14 cellular contexts compared by ENCODE assay signal in the genomic region with DNA sequence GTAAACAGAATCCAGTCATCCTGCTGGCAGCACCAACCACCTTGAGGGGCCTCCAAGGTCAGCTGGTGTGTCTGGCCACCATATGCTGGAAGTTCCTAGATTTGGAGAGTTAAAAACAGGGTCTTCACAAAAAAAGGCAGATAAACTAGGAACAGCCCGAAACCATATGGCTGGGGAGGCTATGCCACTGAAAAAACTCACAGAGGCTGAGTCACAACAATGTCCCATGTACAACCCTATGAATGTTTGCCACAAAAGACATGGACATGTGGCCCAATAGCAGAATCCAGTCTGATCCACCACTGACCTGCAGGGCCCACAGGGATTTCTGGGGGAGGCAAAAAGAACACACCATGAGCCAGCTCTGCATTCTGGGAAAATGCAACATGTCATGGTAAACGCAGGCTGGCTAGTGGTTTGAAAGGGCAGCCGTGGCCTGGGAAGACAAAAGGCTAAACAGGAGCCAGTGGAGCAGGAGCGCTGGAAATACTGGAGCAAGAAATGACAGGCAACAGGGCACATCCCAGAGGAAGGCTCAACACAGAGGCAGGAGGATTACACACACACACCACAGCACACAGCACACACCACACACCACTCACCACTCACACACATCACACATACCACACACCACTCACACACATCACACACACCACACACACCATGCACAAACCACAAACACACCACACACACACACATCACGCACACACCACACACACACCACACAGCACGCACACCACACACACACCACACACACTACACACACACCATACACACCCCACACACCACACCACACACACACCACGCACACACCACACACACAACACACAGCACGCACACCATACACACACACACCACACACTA. TPM values are rescaled to one million over a fixed set of nuclear protein-coding genes. Genes with fewer than 3 reads are reported as not detected.
DNase-seq lines count a peak whose midpoint lies in the region; ATAC-seq and TF ChIP-seq lines count a peak whose summit lies in the region.
"Had no signal": no experiment of that assay in that cellular context is flagged by ENCODE, and none has a peak within 500 bp of the region (broad histone marks: within the 10 kb centered on the region; RNA-seq: fewer than 3 reads in every experiment).

No MANE protein-coding gene starts in this region.

- CTCF ChIA-PET in WTC11 (lab: Charles Lee), result interaction anchor here (2.6 kb wide), 1 partner anchor 8 kb away, joined by 9 read pairs; no protein-coding TSS in a partner anchor
- CTCF ChIA-PET in activated CD8-positive, alpha-beta T cell treated with anti-CD3 and anti-CD28 coated beads, Interleukin-2, amount 10 ng/mL, durations not matched to agents 7 days and 5 days (lab: Charles Lee), result no interaction called here

- H3K9me3 Mint-ChIP-seq in WTC11, result no peaks in the 10 kb centered on the region
- no peaks in the 10 kb centered on the region for H3K9me3 Mint-ChIP-seq in activated CD8-positive, alpha-beta T cell treated with anti-CD3 and anti-CD28 coated beads, Interleukin-2, amount 10 ng/mL, durations not matched to agents 7 days and 5 days (ENCODE audit: insufficient read depth)
- H3K9me3 Mint-ChIP-seq: activated B cell treated with CpG ODN at 0.5 μM for 24 hours; activated T-cell treated with anti-CD3 and anti-CD28 coated beads, Interleukin-2, amount 50 U/mL, for 4 hours; naive thymus-derived CD8-positive, alpha-beta T cell had no signal

- H3K4me3 Mint-ChIP-seq in WTC11, result no peak overlapping the region
- H3K4me3 Mint-ChIP-seq in activated CD8-positive, alpha-beta T cell treated with anti-CD3 and anti-CD28 coated beads, Interleukin-2, amount 10 ng/mL, durations not matched to agents 7 days and 5 days, result no peak overlapping the region
- H3K4me3 Mint-ChIP-seq: activated B cell treated with CpG ODN at 0.5 μM for 24 hours; activated T-cell treated with anti-CD3 and anti-CD28 coated beads, Interleukin-2, amount 50 U/mL, for 4 hours; naive thymus-derived CD8-positive, alpha-beta T cell had no signal

- no peaks in the 10 kb centered on the region for H3K36me3 Mint-ChIP-seq in WTC11
- no peaks in the 10 kb centered on the region for H3K36me3 Mint-ChIP-seq in activated CD8-positive, alpha-beta T cell treated with anti-CD3 and anti-CD28 coated beads, Interleukin-2, amount 10 ng/mL, durations not matched to agents 7 days and 5 days (ENCODE audit: low read depth)
- H3K36me3 Mint-ChIP-seq: naive thymus-derived CD8-positive, alpha-beta T cell had no signal

- no peak for TF ChIP-seq CTCF in WTC11 (IDR thresholded peaks at IDR 0.05)

- intact Hi-C loops in left ventricle myocardium superior (cut with micrococcal nuclease), result loop anchor here (5.0 kb wide), 1 partner anchor 38 kb away; no protein-coding TSS in a partner anchor

- H3K4me1 Mint-ChIP-seq in WTC11, result no peaks in the 10 kb centered on the region
- H3K4me1 Mint-ChIP-seq in activated CD8-positive, alpha-beta T cell treated with anti-CD3 and anti-CD28 coated beads, Interleukin-2, amount 10 ng/mL, durations not matched to agents 7 days and 5 days (ENCODE audit: low read depth), result peaks cover 24% of the 10 kb centered on the region

- POLR2A ChIA-PET in WTC11 (lab: Charles Lee), result no interaction called here
- POLR2A ChIA-PET in activated CD8-positive, alpha-beta T cell treated with anti-CD3 and anti-CD28 coated beads, Interleukin-2, amount 10 ng/mL, durations not matched to agents 7 days and 5 days (lab: Charles Lee), result no interaction called here

- 0 out of 2 replicates have a peak overlapping the region, but pooled peaks have one; percentile 38 for H3K27ac Mint-ChIP-seq in WTC11
- no peak overlapping the region for H3K27ac Mint-ChIP-seq in activated CD8-positive, alpha-beta T cell treated with anti-CD3 and anti-CD28 coated beads, Interleukin-2, amount 10 ng/mL, durations not matched to agents 7 days and 5 days
- H3K27ac Mint-ChIP-seq: activated B cell treated with CpG ODN at 0.5 μM for 24 hours had no signal

- H3K27me3 Mint-ChIP-seq in WTC11 (ENCODE audit: low read depth), result no peaks in the 10 kb centered on the region
- peaks cover 7% of the 10 kb centered on the region for H3K27me3 Mint-ChIP-seq in activated CD8-positive, alpha-beta T cell treated with anti-CD3 and anti-CD28 coated beads, Interleukin-2, amount 10 ng/mL, durations not matched to agents 7 days and 5 days (ENCODE audit: low read depth)
- H3K27me3 Mint-ChIP-seq: activated B cell treated with CpG ODN at 0.5 μM for 24 hours; naive thymus-derived CD8-positive, alpha-beta T cell had no signal

- ATAC-seq in WTC11 (no peak), left ventricle myocardium superior (peak; percentile 29), HG03045 (IDR thresholded peaks at IDR 0.05; ENCODE audit: unreplicated experiment) (no peak)
- no peak for ATAC-seq in activated CD8-positive, alpha-beta T cell treated with anti-CD3 and anti-CD28 coated beads, Interleukin-2, amount 10 ng/mL, durations not matched to agents 7 days and 5 days
- ATAC-seq: activated T-cell treated with anti-CD3 and anti-CD28 coated beads, Interleukin-2, amount 50 U/mL, for 4 hours; naive thymus-derived CD8-positive, alpha-beta T cell had no signal

- DNase-seq in NCI-H2227 (lab: John Stamatoyannopoulos, UW; ENCODE audit: unreplicated experiment), result peak; percentile 14
- DNase-seq in NCI-H2227 treated with DMSO at 0.1 percent for 48 hours (lab: John Stamatoyannopoulos, UW), result no peak
- DNase-seq in WTC11 (ENCODE audit: low spot score), result no peak
- no peak for DNase-seq in left ventricle myocardium superior
- DNase-seq in stromal cell of bone marrow (ENCODE audit: low read depth), result peak; percentile 63
- DNase-seq in AG08396 (ENCODE audit: low spot score), result no peak
- DNase-seq in activated CD8-positive, alpha-beta T cell treated with anti-CD3 and anti-CD28 coated beads, Interleukin-2, amount 10 ng/mL, durations not matched to agents 7 days and 5 days, result no peak
- DNase-seq: activated B cell treated with CpG ODN at 0.5 μM for 24 hours; activated T-cell treated with anti-CD3 and anti-CD28 coated beads, Interleukin-2, amount 50 U/mL, for 4 hours; cerebellar nuclear complex; hypothalamus; naive thymus-derived CD8-positive, alpha-beta T cell; stimulated activated CD4-positive, alpha-beta T cell treated with anti-CD3 and anti-CD28 coated beads, Interleukin-2, amount 100 ng/mL, for 24 hours had no signal

TF ChIP-seq in WTC11, 78 proteins besides CTCF, POLR2A, EP300 and RAD21:
- no peak for TF ChIP-seq SMAD3 (CRISPR knock-in tag; IDR thresholded peaks at IDR 0.05; ENCODE audit: borderline replicate concordance)

RNA-seq across cellular contexts. Expression of gene HSF2BP, which starts 55.4 kb away (rescaled TPM):
- total RNA-seq in WTC11 (2021) (1.1 to 1.3 TPM (median 1.2 TPM) in 3 replicates), left ventricle myocardium superior (not detected)
- total RNA-seq in activated CD8-positive, alpha-beta T cell treated with anti-CD3 and anti-CD28 coated beads, Interleukin-2, amount 10 ng/mL, durations not matched to agents 7 days and 5 days, result under 1 TPM; 0.18 to 0.24 TPM

RNA-seq across cellular contexts. Expression of gene RRP1B, which starts 55.5 kb away (rescaled TPM):
- total RNA-seq in WTC11 (2021), result 62.2 to 74.9 TPM (median 64.0 TPM) in 3 replicates
- 9.9 TPM for total RNA-seq in left ventricle myocardium superior
- 10 to 100 TPM; 57.5 to 58.3 TPM for total RNA-seq in activated CD8-positive, alpha-beta T cell treated with anti-CD3 and anti-CD28 coated beads, Interleukin-2, amount 10 ng/mL, durations not matched to agents 7 days and 5 days

Comparison
In these comparisons a context has a peak if more than half of its experiments do, and no peak if none do; other contexts are left out.
1. DNase-seq: peak in NCI-H2227 (single experiment) and stromal cell of bone marrow (single experiment); none in NCI-H2227 treated with DMSO at 0.1 percent for 48 hours (single experiment), WTC11 (single experiment), left ventricle myocardium superior (single experiment), AG08396 (single experiment) and activated CD8-positive, alpha-beta T cell treated with anti-CD3 and anti-CD28 coated beads, Interleukin-2, amount 10 ng/mL, durations not matched to agents 7 days and 5 days (single experiment).